In genomic region chr3:109224333-109224732, GRCh38 we compare ENCODE assay signal across 11 cellular contexts.
DNase-seq lines count a peak whose midpoint lies in the region; ATAC-seq and TF ChIP-seq lines count a peak whose summit lies in the region.
"Had no signal": no experiment of that assay in that cellular context is flagged by ENCODE, and none has a peak within 500 bp of the region (broad histone marks: within the 10 kb centered on the region; RNA-seq: fewer than 3 reads in every experiment).

No MANE protein-coding gene starts in this region.

- peaks cover 0 to 4% of the 10 kb centered on the region in 2 experiments; a peak in 1 of 4 replicates for H3K4me1 Mint-ChIP-seq in H9
- H3K4me1 Mint-ChIP-seq in CD8-positive, alpha-beta memory T cell: no peaks in the 10 kb centered on the region
- H3K4me1 Mint-ChIP-seq: activated B cell treated with CpG ODN at 0.5 μM for 24 hours had no signal

- H3K4me2 ChIP-seq in H9 (ENCODE audit: insufficient read depth, insufficient read length, low read length): no peak overlapping the region

- no peaks in the 10 kb centered on the region for H3K27me3 ChIP-seq in H9 (ENCODE audit: insufficient read depth, low read length)
- no peaks in the 10 kb centered on the region for H3K27me3 ChIP-seq in liver (ENCODE audit: control insufficient read depth in 4 of 4, insufficient read depth in 4 of 4, low read length in 3 of 4)
- H3K27me3 ChIP-seq in CD8-positive, alpha-beta memory T cell (ENCODE audit: insufficient read depth, low read length, poor library complexity, severe bottlenecking): no peaks in the 10 kb centered on the region
- H3K27me3 ChIP-seq: upper lobe of left lung had no signal

- no peaks in the 10 kb centered on the region for H3K9me3 ChIP-seq in H9 (ENCODE audit: control insufficient read depth, low read depth, low read length)
- no peaks in the 10 kb centered on the region for H3K9me3 ChIP-seq in liver (ENCODE audit: control insufficient read depth in 4 of 4, low read length in 3 of 4)
- H3K9me3 ChIP-seq in CD8-positive, alpha-beta memory T cell (ENCODE audit: low read length): no peaks in the 10 kb centered on the region
- H3K9me3 ChIP-seq: upper lobe of left lung had no signal

- peaks cover 1 to 4% (median 3%) of the 10 kb centered on the region in 3 experiments; a peak in 5 of 7 replicates for H3K36me3 Mint-ChIP-seq in H9 (ENCODE audit: insufficient read depth in 1 of 3, low read depth in 3 of 3)
- H3K36me3 Mint-ChIP-seq in CD8-positive, alpha-beta memory T cell: no peaks in the 10 kb centered on the region

- H3K4me3 Mint-ChIP-seq in H9: no peak overlapping the region
- H3K4me3 Mint-ChIP-seq in CD8-positive, alpha-beta memory T cell: no peak overlapping the region
- H3K4me3 Mint-ChIP-seq: activated B cell treated with CpG ODN at 0.5 μM for 24 hours had no signal

- no peak overlapping the region for H2BK15ac ChIP-seq in H9 (ENCODE audit: low read depth, low read length)

- no peak overlapping the region for H3K23ac ChIP-seq in H9 (ENCODE audit: insufficient read length, low read depth, low read length)

- no peak overlapping the region for H4K91ac ChIP-seq in H9 (ENCODE audit: insufficient read length, low read depth, low read length)

- H3K4ac ChIP-seq in H9 (ENCODE audit: low read depth, low read length): no peak overlapping the region

- TF ChIP-seq CTCF in H9 (conservative IDR thresholded peaks at IDR 0.05) (peak; percentile 73), liver (IDR thresholded peaks at IDR 0.05; ENCODE audit: low read depth, low read length, missing input control) (peak; percentile 70)

- no peak overlapping the region for H3K27ac ChIP-seq in H9 (ENCODE audit: insufficient read length, low read depth, low read length)
- no peak overlapping the region for H3K27ac ChIP-seq in liver (ENCODE audit: low read depth in 1 of 2, low read length in 2 of 2)
- no peak overlapping the region for H3K27ac ChIP-seq in CD8-positive, alpha-beta memory T cell (ENCODE audit: low read depth, low read length)
- H3K27ac ChIP-seq: upper lobe of left lung had no signal

- no peaks in the 10 kb centered on the region for H3K36me3 ChIP-seq in liver (ENCODE audit: control insufficient read depth in 4 of 4, insufficient read depth in 3 of 4, low read depth in 1 of 4, low read length in 3 of 4)
- no peaks in the 10 kb centered on the region for H3K36me3 ChIP-seq in CD8-positive, alpha-beta memory T cell (ENCODE audit: insufficient read depth, low read length)
- H3K36me3 ChIP-seq: upper lobe of left lung had no signal

- no peaks in the 10 kb centered on the region for H3K4me1 ChIP-seq in H9 (ENCODE audit: insufficient read depth, low read length)
- H3K4me1 ChIP-seq in liver (ENCODE audit: control insufficient read depth in 4 of 4, insufficient read depth in 4 of 4, low read length in 3 of 4): peaks cover 0 to 2% (median 0%) of the 10 kb centered on the region in 4 donors
- no peaks in the 10 kb centered on the region for H3K4me1 ChIP-seq in CD8-positive, alpha-beta memory T cell (ENCODE audit: insufficient read depth, low read length)
- H3K4me1 ChIP-seq: upper lobe of left lung had no signal

- H2BK5ac ChIP-seq in H9 (ENCODE audit: insufficient read length, low read length): no peak overlapping the region

- H3K23me2 ChIP-seq in H9 (ENCODE audit: insufficient read length, low read depth, low read length, poor library complexity, severe bottlenecking): no peaks in the 10 kb centered on the region

- WGBS in H9 (ENCODE audit: extremely low coverage, insufficient read length, low lambda C conversion rate): no CpG with 5 or more reads among the region's 8 CpGs
- WGBS in liver: 70% methylated on average over 8 of the region's 8 CpGs

- no peak overlapping the region for H2BK12ac ChIP-seq in H9 (ENCODE audit: insufficient read length, low read depth, low read length)

- no peaks in the 10 kb centered on the region for H3K79me1 ChIP-seq in H9 (ENCODE audit: insufficient read depth, low read depth, low read length, poor library complexity, severe bottlenecking)

- ATAC-seq in GM19351 (IDR thresholded peaks at IDR 0.05; ENCODE audit: unreplicated experiment): no peak

- no peak overlapping the region for H3K4me3 ChIP-seq in liver (ENCODE audit: low read depth in 1 of 3, low read length in 3 of 3)
- no peak overlapping the region for H3K4me3 ChIP-seq in CD8-positive, alpha-beta memory T cell (ENCODE audit: low read length)
- H3K4me3 ChIP-seq: upper lobe of left lung had no signal

- no peaks in the 10 kb centered on the region for H3K79me2 ChIP-seq in H9 (ENCODE audit: insufficient read depth, low read length)

- H3K56ac ChIP-seq in H9 (ENCODE audit: insufficient read length, low read depth, low read length): no peak overlapping the region

- H3K9me3 Mint-ChIP-seq in H9: peaks cover 3 to 4% of the 10 kb centered on the region in 2 experiments
- H3K9me3 Mint-ChIP-seq in CD8-positive, alpha-beta memory T cell: peaks cover 0 to 4% (median 0%) of the 10 kb centered on the region in 5 donors
- H3K9me3 Mint-ChIP-seq: activated B cell treated with CpG ODN at 0.5 μM for 24 hours had no signal

- H2BK120ac ChIP-seq in H9 (ENCODE audit: low read depth, low read length, poor library complexity, severe bottlenecking): no peak overlapping the region

- DNase-seq in DMS153 (lab: John Stamatoyannopoulos, UW) (peak; percentile 1), DMS153 treated with DMSO at 0.1 percent for 48 hours (lab: John Stamatoyannopoulos, UW; ENCODE audit: unreplicated experiment) (no peak), H9 (peak; percentile 84), SK-N-DZ (ENCODE audit: low spot score) (peak; percentile 14), Ammon's horn (ENCODE audit: low spot score) (no peak)
- DNase-seq in CD8-positive, alpha-beta memory T cell: no peak
- DNase-seq: activated B cell treated with CpG ODN at 0.5 μM for 24 hours, NCI-H1694 had no signal

- H3K27me3 Mint-ChIP-seq in H9 (ENCODE audit: low read depth): no peaks in the 10 kb centered on the region
- H3K27me3 Mint-ChIP-seq in CD8-positive, alpha-beta memory T cell: peaks cover 0 to 5% of the 10 kb centered on the region in 2 donors
- H3K27me3 Mint-ChIP-seq: activated B cell treated with CpG ODN at 0.5 μM for 24 hours had no signal

- no peaks in the 10 kb centered on the region for H4K20me1 ChIP-seq in H9 (ENCODE audit: control insufficient read depth, insufficient read depth, insufficient read length)

- H2BK20ac ChIP-seq in H9 (ENCODE audit: low read depth, low read length, poor library complexity, severe bottlenecking): no peak overlapping the region

- H2AK5ac ChIP-seq in H9 (ENCODE audit: insufficient read length, low read length): no peak overlapping the region

- POLR2A ChIA-PET in CD8-positive, alpha-beta memory T cell (lab: Charles Lee): no interaction called here

- H3T11ph ChIP-seq in H9 (ENCODE audit: low read length): no peak overlapping the region

- peak; percentile 88 to 97 for TF ChIP-seq RAD21 in liver (IDR thresholded peaks at IDR 0.05)

- no peak overlapping the region for H4K8ac ChIP-seq in H9 (replicated peaks; ENCODE audit: insufficient read length, low read depth, low read length)

- no peak overlapping the region for H3K14ac ChIP-seq in H9 (ENCODE audit: insufficient read depth, low read length)

- CTCF ChIA-PET in CD8-positive, alpha-beta memory T cell (lab: Charles Lee): no interaction called here

- H3K27ac Mint-ChIP-seq in H9: no peak overlapping the region; a peak in 1 of 7 replicates
- H3K27ac Mint-ChIP-seq in CD8-positive, alpha-beta memory T cell: no peak overlapping the region
- H3K27ac Mint-ChIP-seq: activated B cell treated with CpG ODN at 0.5 μM for 24 hours had no signal

- no peak overlapping the region for H2AFZ ChIP-seq in H9 (ENCODE audit: low read length)

- no peak overlapping the region for H4K5ac ChIP-seq in H9 (ENCODE audit: insufficient read length, low read depth, low read length)

- no peak overlapping the region for H3K18ac ChIP-seq in H9 (ENCODE audit: insufficient read length, low read depth, low read length)

- H3K9ac ChIP-seq in H9 (ENCODE audit: extremely low read depth, insufficient read length, low read length) (no peak overlapping the region), liver (ENCODE audit: low read depth in 1 of 2, low read length in 2 of 2) (no peak overlapping the region)

TF ChIP-seq in liver, 16 proteins besides CTCF, POLR2A, EP300 and RAD21:
- TF ChIP-seq HNF4A (conservative IDR thresholded peaks at IDR 0.05): peak; percentile 55 to 89
- TF ChIP-seq TAF1 (conservative IDR thresholded peaks at IDR 0.05): no peak
- peak; percentile 51 for TF ChIP-seq HNF4G (IDR thresholded peaks at IDR 0.05)
- TF ChIP-seq RXRA (IDR thresholded peaks at IDR 0.05): peak; percentile 8 to 28
- no peak for TF ChIP-seq ZBTB33 (IDR thresholded peaks at IDR 0.05)

Comparison
In these comparisons a context has a peak if more than half of its experiments do, and no peak if none do; other contexts are left out.
1. DNase-seq: peak in DMS153 (single experiment), H9 (single experiment) and SK-N-DZ (single experiment); none in DMS153 treated with DMSO at 0.1 percent for 48 hours (single experiment), CD8-positive, alpha-beta memory T cell (0 of 5) and Ammon's horn (single experiment).